ENCODE assay signal across 4 cellular contexts in genomic region chr4:110949516-110949915, GRCh38.
"Had no signal": no experiment of that assay in that cellular context is flagged by ENCODE, and none has a peak within 500 bp of the region (broad histone marks: within the 10 kb centered on the region; RNA-seq: fewer than 3 reads in every experiment).

No MANE protein-coding gene starts in this region.

- DNase-seq: GM23248, H9, HCEC 1CT, IMR-90 had no signal

- H3K9me3 Mint-ChIP-seq: H9 had no signal

- H3K4me3 ChIP-seq: GM23248 had no signal

- H3K4me1 Mint-ChIP-seq: H9 had no signal

- H3K27ac ChIP-seq: GM23248 had no signal

- H3K4me3 Mint-ChIP-seq: H9 had no signal

- H3K27ac Mint-ChIP-seq: H9 had no signal

- H3K9ac ChIP-seq: GM23248 had no signal
